ENCODE assay signal across 13 cellular contexts in genomic region chr10:24974978-24975377, GRCh38. TPM values are rescaled to one million over a fixed set of nuclear protein-coding genes. Genes with fewer than 3 reads are reported as not detected.
DNase-seq lines count a peak whose midpoint lies in the region; ATAC-seq, FAIRE-seq and TF ChIP-seq lines count a peak whose summit lies in the region.
"Had no signal": no experiment of that assay in that cellular context is flagged by ENCODE, and none has a peak within 500 bp of the region (broad histone marks: within the 10 kb centered on the region; RNA-seq: fewer than 3 reads in every experiment).

No MANE protein-coding gene starts in this region.

- no peaks in the 10 kb centered on the region for H3K36me3 Mint-ChIP-seq in astrocyte (ENCODE audit: low read depth, unreplicated experiment)

- H2AFZ ChIP-seq in astrocyte (ENCODE audit: low read depth, low read length): no peak overlapping the region

- H3K4me1 Mint-ChIP-seq in astrocyte (ENCODE audit: low read depth, unreplicated experiment): peaks cover 2% of the 10 kb centered on the region
- H3K4me1 Mint-ChIP-seq: neural crest cell had no signal

- peaks cover 2% of the 10 kb centered on the region for H3K4me1 ChIP-seq in astrocyte (ENCODE audit: insufficient read depth, low read length)
- H3K4me1 ChIP-seq in cardiac muscle cell (ENCODE audit: low read depth): no peaks in the 10 kb centered on the region
- H3K4me1 ChIP-seq in pancreas: no peaks in the 10 kb centered on the region

- POLR2A ChIA-PET in BJ (lab: Charles Lee): interaction anchor here (0.6 kb wide), 1 partner anchor 279 kb away, joined by 3 read pairs; no protein-coding TSS in a partner anchor

- whole genome bisulfite sequencing in pancreas, 2 donors: 15 to 19% methylated on average over 2 of the region's 2 CpGs

- CTCF ChIA-PET in BJ (lab: Yijun Ruan, JAX): interaction anchor here (0.8 to 1.5 kb wide), 8 partner anchors 11 to 107 kb away, joined by 3 to 4 read pairs (median 3); no protein-coding TSS in a partner anchor

- H3K36me3 ChIP-seq in BJ (ENCODE audit: control insufficient read depth, insufficient read depth, low read length): no peaks in the 10 kb centered on the region
- no peaks in the 10 kb centered on the region for H3K36me3 ChIP-seq in astrocyte (ENCODE audit: insufficient read depth, low read length)
- H3K36me3 ChIP-seq in cardiac muscle cell: no peaks in the 10 kb centered on the region
- no peaks in the 10 kb centered on the region for H3K36me3 ChIP-seq in pancreas

- no peak overlapping the region for H3K4me3 ChIP-seq in BJ (ENCODE audit: low read depth, low read length)
- no peak overlapping the region for H3K4me3 ChIP-seq in astrocyte (ENCODE audit: insufficient read depth, low read depth, low read length)
- H3K4me3 ChIP-seq in cardiac muscle cell: no peak overlapping the region
- no peak overlapping the region for H3K4me3 ChIP-seq in pancreas

- TF ChIP-seq CTCF in BJ (IDR thresholded peaks at IDR 0.05; ENCODE audit: insufficient read depth, low read depth, low read length) (peak; percentile 46), astrocyte (IDR thresholded peaks at IDR 0.05; ENCODE audit: insufficient read depth, low read depth, low read length) (no peak), cardiac muscle cell (IDR thresholded peaks at IDR 0.05; ENCODE audit: low read depth, low read length) (peak; percentile 36), pancreas (IDR thresholded peaks at IDR 0.05) (no peak)

- no peak overlapping the region for H3K4me3 Mint-ChIP-seq in astrocyte (ENCODE audit: unreplicated experiment)
- H3K4me3 Mint-ChIP-seq: neural crest cell had no signal

- no peak overlapping the region for H3K4me2 ChIP-seq in astrocyte (ENCODE audit: low read length)

- intact Hi-C loops in pancreas (cut with DNase I): no loop called here

- no peaks in the 10 kb centered on the region for H3K9me3 ChIP-seq in astrocyte (ENCODE audit: insufficient read depth, low read depth, low read length)
- no peaks in the 10 kb centered on the region for H3K9me3 ChIP-seq in cardiac muscle cell (ENCODE audit: low read depth)
- H3K9me3 ChIP-seq in pancreas: no peaks in the 10 kb centered on the region

- H4K20me1 ChIP-seq in astrocyte (ENCODE audit: insufficient read depth, low read length): no peaks in the 10 kb centered on the region

- FAIRE-seq in astrocyte (lab: Jason Lieb, UNC) (no peak), pancreas (lab: Jason Lieb, UNC) (no peak)

- H3K27me3 Mint-ChIP-seq in astrocyte (ENCODE audit: low read depth, unreplicated experiment): peaks cover 2% of the 10 kb centered on the region

- H3K79me2 ChIP-seq in astrocyte (ENCODE audit: insufficient read depth, low read length): no peaks in the 10 kb centered on the region

- H3K27ac Mint-ChIP-seq in astrocyte (ENCODE audit: unreplicated experiment): no peak overlapping the region

- DNase-seq in BJ (ENCODE audit: low read depth) (peak; percentile 76), astrocyte (ENCODE audit: low read depth) (peak; percentile 81), cardiac muscle cell (ENCODE audit: low read depth in 1 of 2, low spot score in 1 of 2) (peak in 1 of 2 donors; percentile 97), pancreas (no peak), kidney glomerular epithelial cell (lab: John Stamatoyannopoulos, UW) (no peak), pons (ENCODE audit: low spot score) (no peak)
- DNase-seq: H7; KBM-7; stimulated activated CD4-positive, alpha-beta T cell treated with anti-CD3 and anti-CD28 coated beads, Interleukin-4, amount 100 ng/mL, for 24 hours had no signal

- H3K27me3 ChIP-seq in BJ (ENCODE audit: control insufficient read depth, insufficient read depth, low read length) (no peaks in the 10 kb centered on the region), astrocyte (ENCODE audit: insufficient read depth, low read length) (no peaks in the 10 kb centered on the region), cardiac muscle cell (no peaks in the 10 kb centered on the region), pancreas (no peaks in the 10 kb centered on the region)

- H3K9me3 Mint-ChIP-seq in astrocyte (ENCODE audit: unreplicated experiment): no peaks in the 10 kb centered on the region
- H3K9me3 Mint-ChIP-seq: neural crest cell had no signal

- ATAC-seq in pancreas (peak in 3 of 4 donors; percentile 61 to 77 (median 69)), HG02938 (IDR thresholded peaks at IDR 0.05; ENCODE audit: unreplicated experiment) (no peak), GM21526 (IDR thresholded peaks at IDR 0.05; ENCODE audit: low FRiP score, unreplicated experiment) (no peak)

- no peak overlapping the region for H3K9ac ChIP-seq in astrocyte (ENCODE audit: low read length)

- no peak overlapping the region for H3K27ac ChIP-seq in astrocyte (ENCODE audit: low read depth, low read length)
- no peak overlapping the region for H3K27ac ChIP-seq in cardiac muscle cell
- H3K27ac ChIP-seq in pancreas: no peak overlapping the region
- H3K27ac ChIP-seq: C4-2B had no signal

RNA-seq across cellular contexts. Expression of gene PRTFDC1, which starts 22.6 kb away (rescaled TPM):
- 8.1 and 18.6 TPM in 2 replicates for polyA plus RNA-seq in BJ (2011; rRNA removed)
- 4.9 and 5.7 TPM in 2 replicates for polyA minus RNA-seq in BJ (2011; rRNA and poly(A)+ RNA removed)
- total RNA-seq in astrocyte: 9.1 and 10.6 TPM in 2 replicates
- total RNA-seq in cardiac muscle cell: 1.9 and 3.8 TPM in 2 replicates
- 3.1 and 10.2 TPM in 2 replicates for polyA plus RNA-seq in cardiac muscle cell
- total RNA-seq in pancreas: 1 to 10 TPM; 1.7 to 4.0 (median 2.8) TPM
- 1 to 10 TPM; 2.2 to 6.1 TPM for polyA plus RNA-seq in pancreas

RNA-seq across cellular contexts. Expression of gene ENKUR, which starts 41.0 kb away (rescaled TPM):
- polyA plus RNA-seq in BJ (2011; rRNA removed) (0.06 TPM in 1 of 2 replicates, not detected in the other), cardiac muscle cell (0.14 and 0.15 TPM in 2 replicates), pancreas (under 1 TPM in 1 of 2 donors, not detected in 1; 0.47 TPM)
- not detected in 2 replicates for polyA minus RNA-seq in BJ (2011; rRNA and poly(A)+ RNA removed)
- total RNA-seq in astrocyte (0.22 and 0.34 TPM in 2 replicates), cardiac muscle cell (not detected in 2 replicates), pancreas (under 1 TPM in 1 of 6 donors, not detected in 5; 0.40 TPM)
- total RNA-seq: H7 had no signal

RNA-seq across cellular contexts. Expression of gene THNSL1, which starts 41.4 kb away (rescaled TPM):
- 0.78 and 1.9 TPM in 2 replicates for polyA plus RNA-seq in BJ (2011; rRNA removed)
- polyA minus RNA-seq in BJ (2011; rRNA and poly(A)+ RNA removed): 0.57 and 0.93 TPM in 2 replicates
- total RNA-seq in astrocyte: 2.7 and 3.1 TPM in 2 replicates
- 3.9 and 4.5 TPM in 2 replicates for total RNA-seq in cardiac muscle cell
- polyA plus RNA-seq in cardiac muscle cell: 6.9 and 11.7 TPM in 2 replicates
- 1 to 10 TPM; 1.8 to 4.1 (median 3.0) TPM for total RNA-seq in pancreas
- polyA plus RNA-seq in pancreas: 1 to 10 TPM; 1.6 to 2.9 TPM

Comparison
In these comparisons a context has a peak if more than half of its experiments do, and no peak if none do; other contexts are left out.
1. DNase-seq: peak in BJ (single experiment) and astrocyte (single experiment); none in pancreas (0 of 6), kidney glomerular epithelial cell (single experiment) and pons (single experiment).
2. CTCF ChIP-seq: peak in BJ (single experiment) and cardiac muscle cell (single experiment); none in astrocyte (single experiment) and pancreas (0 of 4).
3. ATAC-seq: peak in pancreas (3 of 4); none in HG02938 (single experiment) and GM21526 (single experiment).